In genomic region chr10:70584366-70584765, GRCh38 we compare ENCODE assay signal across 16 cellular contexts. TPM values are rescaled to one million over a fixed set of nuclear protein-coding genes. Genes with fewer than 3 reads are reported as not detected.
A peak's percentile ranks its signal among the peaks of the same experiment; 100 is the strongest.
DNase-seq lines count a peak whose midpoint lies in the region; TF ChIP-seq lines count a peak whose summit lies in the region.
"Had no signal": no experiment of that assay in that cellular context is flagged by ENCODE, and none has a peak within 500 bp of the region (broad histone marks: within the 10 kb centered on the region; RNA-seq: fewer than 3 reads in every experiment).

No MANE protein-coding gene starts in this region.

- peaks cover 10% of the 10 kb centered on the region for H3K4me1 ChIP-seq in smooth muscle cell (ENCODE audit: low read depth)
- H3K4me1 ChIP-seq: right lobe of liver had no signal

- peak; percentile 34 for DNase-seq in activated CD8-positive, alpha-beta memory T cell treated with anti-CD3 and anti-CD28 coated beads, Interleukin-2, amount 50 U/mL, for 48 hours
- DNase-seq in activated CD8-positive, alpha-beta memory T cell treated with anti-CD3 and anti-CD28 coated beads, Interleukin-2, amount 50 U/mL, for 4 hours, result no peak
- DNase-seq in NCI-H1436 (lab: John Stamatoyannopoulos, UW) (peak; percentile 70), WERI-Rb-1 (no peak), smooth muscle cell (lab: John Stamatoyannopoulos, UW; ENCODE audit: unreplicated experiment) (no peak), 8988T (no peak), AG08395 (ENCODE audit: low spot score) (no peak), AG08396 (ENCODE audit: low spot score) (no peak)
- DNase-seq: activated CD4-positive, alpha-beta T cell treated with anti-CD3 and anti-CD28 coated beads, Interleukin-2, amount 10 ng/mL, durations not matched to agents 24 days and 14 days; activated naive CD4-positive, alpha-beta T cell treated with anti-CD3 and anti-CD28 coated beads for 36 hours; foreskin keratinocyte; mucosa of descending colon; NCI-H446 treated with DMSO at 0.1 percent for 48 hours; PC-3 had no signal

- no peak for TF ChIP-seq CTCF in WERI-Rb-1 (IDR thresholded peaks at IDR 0.05; ENCODE audit: low read depth, low read length)
- no peak for TF ChIP-seq CTCF in smooth muscle cell (IDR thresholded peaks at IDR 0.05; ENCODE audit: borderline replicate concordance, insufficient read depth, poor library complexity, severe bottlenecking)

- WGBS in smooth muscle cell (ENCODE audit: low lambda C conversion rate), result 94% methylated on average over 11 of the region's 11 CpGs

- no peak overlapping the region for H2AFZ ChIP-seq in smooth muscle cell (ENCODE audit: low read depth)

- no peak overlapping the region for H3K9ac ChIP-seq in smooth muscle cell (ENCODE audit: low read depth)

- no peaks in the 10 kb centered on the region for H4K20me1 ChIP-seq in smooth muscle cell (ENCODE audit: low read depth)

- H3K9me3 ChIP-seq in WERI-Rb-1 (ENCODE audit: severe bottlenecking) (no peaks in the 10 kb centered on the region), smooth muscle cell (replicated peaks; ENCODE audit: low read depth) (no peaks in the 10 kb centered on the region)
- H3K9me3 ChIP-seq: mucosa of descending colon, right lobe of liver had no signal

- H3K27me3 ChIP-seq in WERI-Rb-1 (ENCODE audit: insufficient read depth, low read depth, severe bottlenecking), result no peaks in the 10 kb centered on the region
- H3K27me3 ChIP-seq in smooth muscle cell (ENCODE audit: low read depth), result no peaks in the 10 kb centered on the region
- H3K27me3 ChIP-seq: right lobe of liver had no signal

- H3K27ac ChIP-seq in WERI-Rb-1, result peak overlapping the region; percentile 36
- H3K27ac ChIP-seq in smooth muscle cell (ENCODE audit: low read depth), result no peak overlapping the region
- H3K27ac ChIP-seq: foreskin keratinocyte, right lobe of liver had no signal

- H3K4me3 ChIP-seq in WERI-Rb-1 (ENCODE audit: low read depth, low read length) (no peak overlapping the region), smooth muscle cell (no peak overlapping the region)
- H3K4me3 ChIP-seq: mucosa of descending colon, right lobe of liver had no signal

- peak overlapping the region; percentile 71 for H3K4me2 ChIP-seq in smooth muscle cell

- H3F3A ChIP-seq in smooth muscle cell (ENCODE audit: low read depth), result no peaks in the 10 kb centered on the region

- no peaks in the 10 kb centered on the region for H3K79me2 ChIP-seq in smooth muscle cell (ENCODE audit: low read depth)

- H3K36me3 ChIP-seq in WERI-Rb-1, result no peaks in the 10 kb centered on the region
- H3K36me3 ChIP-seq in smooth muscle cell (ENCODE audit: low read depth), result no peaks in the 10 kb centered on the region
- H3K36me3 ChIP-seq: right lobe of liver had no signal

RNA-seq across cellular contexts. Expression of gene PRF1, which starts 18.2 kb away (rescaled TPM):
- not detected in 2 replicates for total RNA-seq in smooth muscle cell
- polyA plus RNA-seq in smooth muscle cell, result not detected in 2 replicates
- total RNA-seq: foreskin keratinocyte, MCF 10A, PC-3 had no signal
- polyA plus RNA-seq: foreskin keratinocyte had no signal

Comparison
In these comparisons a context has a peak if more than half of its experiments do, and no peak if none do; other contexts are left out.
1. DNase-seq: peak in activated CD8-positive, alpha-beta memory T cell treated with anti-CD3 and anti-CD28 coated beads, Interleukin-2, amount 50 U/mL, for 48 hours (single experiment) and NCI-H1436 (single experiment); none in activated CD8-positive, alpha-beta memory T cell treated with anti-CD3 and anti-CD28 coated beads, Interleukin-2, amount 50 U/mL, for 4 hours (single experiment), WERI-Rb-1 (single experiment), smooth muscle cell (single experiment), 8988T (single experiment), AG08395 (single experiment) and AG08396 (single experiment).